ENCODE assay signal across 8 cellular contexts in the genomic region with DNA sequence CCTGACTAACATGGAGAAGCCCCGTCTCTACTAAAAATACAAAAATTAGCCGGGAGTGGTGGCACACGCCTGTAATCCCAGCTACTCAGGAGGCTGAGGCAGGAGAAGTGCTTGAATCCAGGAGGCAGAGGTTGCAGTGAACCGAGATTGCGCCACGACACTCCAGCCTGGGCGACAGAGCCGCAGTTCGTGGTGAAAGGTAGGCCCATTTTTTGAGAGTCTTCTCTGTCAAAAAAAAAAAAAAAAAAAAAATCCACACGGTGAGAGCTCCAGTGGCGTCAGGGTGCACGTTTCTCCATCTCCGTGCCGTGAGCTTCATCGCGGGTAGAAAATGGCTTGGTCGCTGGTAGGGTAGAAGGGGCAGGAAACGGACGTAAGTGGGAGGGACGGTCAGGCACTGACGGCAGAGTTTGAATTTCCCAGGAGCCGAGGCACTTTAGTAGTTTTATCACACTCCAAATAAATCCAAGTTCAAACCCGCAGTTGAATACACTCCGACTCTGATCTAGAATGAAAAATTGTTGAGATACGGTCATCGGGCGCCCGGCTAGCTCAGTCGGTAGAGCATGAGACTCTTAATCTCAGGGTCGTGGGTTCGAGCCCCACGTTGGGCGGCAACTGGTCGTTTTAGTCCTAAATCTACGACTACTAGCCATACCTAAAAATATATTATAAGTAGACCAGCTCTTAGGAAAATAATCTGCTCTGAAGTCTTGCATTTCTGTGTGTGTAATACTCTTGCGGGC. TPM values are rescaled to one million over a fixed set of nuclear protein-coding genes. Genes with fewer than 3 reads are reported as not detected.
DNase-seq lines count a peak whose midpoint lies in the region; ATAC-seq and TF ChIP-seq lines count a peak whose summit lies in the region.

No MANE protein-coding gene starts in this region.

- peaks cover 54% of the 10 kb centered on the region for H3K27me3 ChIP-seq in ectodermal cell (ENCODE audit: control insufficient read depth, insufficient read depth, low read length, poor library complexity, severe bottlenecking)

- H3K27ac ChIP-seq in ectodermal cell (ENCODE audit: insufficient read depth, low read depth, low read length, poor library complexity, severe bottlenecking) = no peak overlapping the region

- H3K4me1 ChIP-seq in ectodermal cell (ENCODE audit: control insufficient read depth, insufficient read depth, low read length) = no peaks in the 10 kb centered on the region
- H3K4me1 ChIP-seq in mucosa of descending colon (ENCODE audit: low read depth) = peaks cover 27% of the 10 kb centered on the region

- H3K36me3 ChIP-seq in ectodermal cell (ENCODE audit: control insufficient read depth, insufficient read depth, low read length) = no peaks in the 10 kb centered on the region
- H3K36me3 ChIP-seq in mucosa of descending colon (ENCODE audit: low read depth) = no peaks in the 10 kb centered on the region

- no peaks in the 10 kb centered on the region for H3K9me3 ChIP-seq in ectodermal cell (ENCODE audit: control insufficient read depth, low read length)
- H3K9me3 ChIP-seq in mucosa of descending colon = no peaks in the 10 kb centered on the region

- H3K4me3 ChIP-seq in ectodermal cell (ENCODE audit: insufficient read depth, low read depth, low read length) (peak overlapping the region; percentile 69), mucosa of descending colon (no peak overlapping the region)

- no peak for TF ChIP-seq CTCF in mucosa of descending colon (IDR thresholded peaks at IDR 0.05)

- ATAC-seq in HG03175 (IDR thresholded peaks at IDR 0.05; ENCODE audit: unreplicated experiment) (peak; percentile 24), mucosa of descending colon (peak; percentile 35), HG03135 (IDR thresholded peaks at IDR 0.05; ENCODE audit: unreplicated experiment) (no peak)

- DNase-seq in G401 (ENCODE audit: low spot score) (peak; percentile 89), mucosa of descending colon (peak in 2 of 3 donors; percentile 79 to 81), Kasumi-1 (lab: John Stamatoyannopoulos, UW) (no peak)
- peak; percentile 87 to 95 for DNase-seq in activated CD4-positive, alpha-beta T cell treated with anti-CD3 and anti-CD28 coated beads for 24 hours (ENCODE audit: low read depth in 2 of 2)
- peak; percentile 73 to 81 for DNase-seq in stimulated activated CD8-positive, alpha-beta memory T cell treated with anti-CD3 and anti-CD28 coated beads, Interleukin-7, amount 100 ng/mL, for 48 hours (ENCODE audit: extremely low read depth in 1 of 2, low read depth in 1 of 2)

- intact Hi-C loops in mucosa of descending colon (cut with DNase I, micrococcal nuclease) = no loop called here

- WGBS in ectodermal cell, 2 experiments = 2% methylated on average over 35 to 36 of the region's 36 CpGs

- in situ Hi-C loops in G401 (cut with HindIII; ENCODE audit: low sequenced_read_pairs) = no loop called here

RNA-seq across cellular contexts. Expression of gene TRIM7, which starts 2.4 kb away (rescaled TPM):
- 3.9 and 5.1 TPM in 2 replicates for total RNA-seq in G401 (2014; rRNA removed; shearing (Covaris generic))
- not detected for polyA plus RNA-seq in ectodermal cell (2013, experiment 1 of 4)
- not detected for polyA plus RNA-seq in ectodermal cell (2013, experiment 2 of 4)
- polyA plus RNA-seq in ectodermal cell (2013, experiment 3 of 4) = not detected
- polyA plus RNA-seq in ectodermal cell (2013, experiment 4 of 4) = not detected
- 1 to 10 TPM; 1.5 to 3.9 (median 3.2) TPM for total RNA-seq in mucosa of descending colon

RNA-seq across cellular contexts. Expression of gene TRIM41, which starts 15.7 kb away (rescaled TPM):
- 23.0 and 27.3 TPM in 2 replicates for total RNA-seq in G401 (2014; rRNA removed; shearing (Covaris generic))
- polyA plus RNA-seq in ectodermal cell (2013, experiment 1 of 4) = 34.7 TPM
- 33.6 TPM for polyA plus RNA-seq in ectodermal cell (2013, experiment 2 of 4)
- polyA plus RNA-seq in ectodermal cell (2013, experiment 3 of 4) = 24.6 TPM
- polyA plus RNA-seq in ectodermal cell (2013, experiment 4 of 4) = 32.7 TPM
- 10 to 100 TPM; 25.6 to 34.0 (median 27.6) TPM for total RNA-seq in mucosa of descending colon

RNA-seq across cellular contexts. Expression of gene RACK1, which starts 36.3 kb away (rescaled TPM):
- 4,601 and 5,352 TPM in 2 replicates for total RNA-seq in G401 (2014; rRNA removed; shearing (Covaris generic))
- 2,522 TPM for polyA plus RNA-seq in ectodermal cell (2013, experiment 1 of 4)
- polyA plus RNA-seq in ectodermal cell (2013, experiment 2 of 4) = 2,564 TPM
- 2,558 TPM for polyA plus RNA-seq in ectodermal cell (2013, experiment 3 of 4)
- 2,793 TPM for polyA plus RNA-seq in ectodermal cell (2013, experiment 4 of 4)
- 1,000 to 10,000 TPM; 1,078 to 1,367 (median 1,218) TPM for total RNA-seq in mucosa of descending colon

RNA-seq across cellular contexts. Expression of gene TRIM52, which starts 53.6 kb away (rescaled TPM):
- total RNA-seq in G401 (2014; rRNA removed; shearing (Covaris generic)) = 2.5 and 3.6 TPM in 2 replicates
- 7.6 TPM for polyA plus RNA-seq in ectodermal cell (2013, experiment 1 of 4)
- polyA plus RNA-seq in ectodermal cell (2013, experiment 2 of 4) = 8.3 TPM
- 8.0 TPM for polyA plus RNA-seq in ectodermal cell (2013, experiment 3 of 4)
- polyA plus RNA-seq in ectodermal cell (2013, experiment 4 of 4) = 7.6 TPM
- 10 to 100 TPM; 11.6 to 18.8 (median 15.8) TPM for total RNA-seq in mucosa of descending colon

Comparison
In these comparisons a context has a peak if more than half of its experiments do, and no peak if none do; other contexts are left out.
1. DNase-seq: peak in G401 (single experiment), activated CD4-positive, alpha-beta T cell treated with anti-CD3 and anti-CD28 coated beads for 24 hours (2 of 2), mucosa of descending colon (2 of 3) and stimulated activated CD8-positive, alpha-beta memory T cell treated with anti-CD3 and anti-CD28 coated beads, Interleukin-7, amount 100 ng/mL, for 48 hours (2 of 2); none in Kasumi-1 (0 of 2).